16 cellular contexts compared by ENCODE assay signal in the genomic region with DNA sequence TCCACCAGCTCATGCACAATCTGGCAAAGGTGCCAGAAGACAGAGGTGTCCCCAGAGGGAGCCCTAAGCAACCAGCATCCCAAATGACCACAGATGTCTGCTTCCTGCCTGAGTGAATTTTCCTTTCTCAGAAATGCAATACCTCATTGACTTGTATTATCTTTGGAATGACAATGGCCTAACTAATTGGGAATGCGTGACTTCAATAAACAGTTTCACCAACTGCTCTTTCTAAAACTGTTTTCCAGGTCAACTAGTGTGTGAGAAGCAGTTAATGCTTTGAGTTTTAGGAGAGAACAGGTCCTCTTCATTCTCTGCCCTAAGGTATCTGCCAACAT.
DNase-seq lines count a peak whose midpoint lies in the region; ATAC-seq, FAIRE-seq and TF ChIP-seq lines count a peak whose summit lies in the region.
"Had no signal": no experiment of that assay in that cellular context is flagged by ENCODE, and none has a peak within 500 bp of the region (broad histone marks: within the 10 kb centered on the region; RNA-seq: fewer than 3 reads in every experiment).

No MANE protein-coding gene starts in this region.

- TF ChIP-seq CTCF in left ventricle myocardium inferior (IDR thresholded peaks at IDR 0.05; ENCODE audit: borderline replicate concordance) (no peak), WERI-Rb-1 (IDR thresholded peaks at IDR 0.05; ENCODE audit: low read depth, low read length) (0 out of 2 replicates have a peak, but pooled peaks have one; percentile 7), fibroblast of villous mesenchyme (IDR thresholded peaks at IDR 0.05; ENCODE audit: insufficient read depth, low read depth, low read length) (no peak)

- H3K4me1 ChIP-seq in left ventricle myocardium inferior, result peaks cover 31% of the 10 kb centered on the region
- H3K4me1 ChIP-seq: pancreas had no signal

- H3K4me3 ChIP-seq in left ventricle myocardium inferior (no peak overlapping the region), WERI-Rb-1 (ENCODE audit: low read depth, low read length) (no peak overlapping the region), fibroblast of villous mesenchyme (ENCODE audit: low read depth, low read length) (no peak overlapping the region)
- H3K4me3 ChIP-seq: esophagus muscularis mucosa, GM23338, pancreas had no signal

- intact Hi-C loops in left ventricle myocardium inferior (cut with micrococcal nuclease), result no loop called here
- intact Hi-C loops in Right ventricle myocardium inferior (cut with DNase I), result no loop called here

- H3K36me3 ChIP-seq in left ventricle myocardium inferior, result no peaks in the 10 kb centered on the region
- no peaks in the 10 kb centered on the region for H3K36me3 ChIP-seq in WERI-Rb-1
- H3K36me3 ChIP-seq: esophagus muscularis mucosa, pancreas had no signal

- H3K9me3 ChIP-seq in left ventricle myocardium inferior (replicated peaks) (no peaks in the 10 kb centered on the region), WERI-Rb-1 (ENCODE audit: severe bottlenecking) (no peaks in the 10 kb centered on the region)
- H3K9me3 ChIP-seq: esophagus muscularis mucosa, pancreas had no signal

- ATAC-seq in Right ventricle myocardium inferior, result no peak
- no peak for ATAC-seq in activated CD4-positive, CD25-positive, alpha-beta regulatory T cell treated with anti-CD3 and anti-CD28 coated beads, Interleukin-2, amount 50 U/mL, for 24 hours
- ATAC-seq in HG02970 (IDR thresholded peaks at IDR 0.05; ENCODE audit: low FRiP score, unreplicated experiment), result no peak
- ATAC-seq: GM23338, pancreas had no signal

- peak overlapping the region; percentile 19 for H3K27ac ChIP-seq in left ventricle myocardium inferior (replicated peaks)
- H3K27ac ChIP-seq in WERI-Rb-1, result no peak overlapping the region
- H3K27ac ChIP-seq: pancreas had no signal

- FAIRE-seq in GM12892 (lab: Jason Lieb, UNC), result no peak
- FAIRE-seq: GM19239, pancreas had no signal

- TF ChIP-seq POLR2A in GM12892 (IDR thresholded peaks at IDR 0.05; ENCODE audit: low read depth, low read length), result no peak

- H3K27me3 ChIP-seq in left ventricle myocardium inferior (ENCODE audit: low read depth) (no peaks in the 10 kb centered on the region), WERI-Rb-1 (ENCODE audit: insufficient read depth, low read depth, severe bottlenecking) (no peaks in the 10 kb centered on the region)
- H3K27me3 ChIP-seq: esophagus muscularis mucosa, pancreas had no signal

- DNase-seq in left ventricle myocardium inferior, result no peak
- no peak for DNase-seq in Right ventricle myocardium inferior (ENCODE audit: missing footprints)
- DNase-seq in WERI-Rb-1, result no peak
- peak; percentile 65 for DNase-seq in fibroblast of villous mesenchyme (ENCODE audit: low read depth)
- no peak for DNase-seq in GM12892 (ENCODE audit: insufficient read length)
- DNase-seq in NOMO-1 treated with DMSO at 0.1 percent for 48 hours (lab: John Stamatoyannopoulos, UW; ENCODE audit: unreplicated experiment), result no peak
- DNase-seq: activated naive CD4-positive, alpha-beta T cell; AML-193; MM.1S; NCI-H510A; pancreas had no signal
